Comparison of ENCODE assay signal across 7 cellular contexts in genomic region chr7:107956950-107957349, GRCh38. TPM values are rescaled to one million over a fixed set of nuclear protein-coding genes. Genes with fewer than 3 reads are reported as not detected.
DNase-seq lines count a peak whose midpoint lies in the region; ATAC-seq and TF ChIP-seq lines count a peak whose summit lies in the region.
"Not testable (repeated sequence)": the region's sequence is repeated elsewhere in the genome, so short reads cannot be mapped to it uniquely, and the experiment has no call there.
"Had no signal": no experiment of that assay in that cellular context is flagged by ENCODE, and none has a peak within 500 bp of the region (broad histone marks: within the 10 kb centered on the region; RNA-seq: fewer than 3 reads in every experiment).

No MANE protein-coding gene starts in this region.

- intact Hi-C loops in esophagus muscularis mucosa (cut with DNase I); sigmoid colon (cut with DNase I); transverse colon (cut with DNase I; ENCODE audit: low total_unique reads): not testable (repeated sequence)

- DNase-seq in RWPE2 (ENCODE audit: low spot score); esophagus muscularis mucosa (ENCODE audit: extremely low spot score); right atrium auricular region (ENCODE audit: low spot score); sigmoid colon; suprapubic skin (ENCODE audit: low spot score in 2 of 2); transverse colon: not testable (repeated sequence)

- not testable (repeated sequence) for TF ChIP-seq EP300 in esophagus muscularis mucosa (IDR thresholded peaks at IDR 0.05); sigmoid colon (IDR thresholded peaks at IDR 0.05); suprapubic skin (IDR thresholded peaks at IDR 0.05); transverse colon (IDR thresholded peaks at IDR 0.05; ENCODE audit: low read depth)

- not testable (repeated sequence) for H3K9me3 ChIP-seq in RWPE2 (ENCODE audit: severe bottlenecking); esophagus muscularis mucosa; right atrium auricular region; sigmoid colon; suprapubic skin; transverse colon

- 96% methylated on average over 4 of the region's 4 CpGs for WGBS in esophagus muscularis mucosa
- WGBS in sigmoid colon, 2 donors, result 96 to 99% methylated on average over 4 of the region's 4 CpGs
- WGBS in suprapubic skin, result 93% methylated on average over 4 of the region's 4 CpGs
- 94% methylated on average over 4 of the region's 4 CpGs; no CpG with 5 or more reads in 1 of the 2 donors for WGBS in transverse colon (ENCODE audit: low coverage in 1 of 2), 2 donors

- in situ Hi-C loops in transverse colon (cut with MboI; ENCODE audit: low pct_ligation_motif_present in 1 of 4, low pct_unique_long_range_greater_than_20kb in 1 of 4, low sequenced_read_pairs in 3 of 4), result not testable (repeated sequence)

- TF ChIP-seq POLR2A in esophagus muscularis mucosa (IDR thresholded peaks at IDR 0.05; ENCODE audit: low read depth); sigmoid colon (IDR thresholded peaks at IDR 0.05); suprapubic skin (IDR thresholded peaks at IDR 0.05); transverse colon (IDR thresholded peaks at IDR 0.05): not testable (repeated sequence)

- not testable (repeated sequence) for H3K4me3 ChIP-seq in RWPE2 (ENCODE audit: severe bottlenecking); esophagus muscularis mucosa; right atrium auricular region; sigmoid colon; suprapubic skin; transverse colon

- H3K36me3 ChIP-seq in RWPE2 (ENCODE audit: low read depth), result peaks cover 100% of the 10 kb centered on the region
- peaks cover 0 to 94% (median 67%) of the 10 kb centered on the region in 4 donors for H3K36me3 ChIP-seq in esophagus muscularis mucosa
- peaks cover 60% of the 10 kb centered on the region for H3K36me3 ChIP-seq in right atrium auricular region
- peaks cover 13 to 83% (median 41%) of the 10 kb centered on the region in 4 donors for H3K36me3 ChIP-seq in sigmoid colon
- peaks cover 26% of the 10 kb centered on the region for H3K36me3 ChIP-seq in suprapubic skin
- peaks cover 0 to 12% (median 3%) of the 10 kb centered on the region in 4 donors for H3K36me3 ChIP-seq in transverse colon

- TF ChIP-seq CTCF in RWPE2 (IDR thresholded peaks at IDR 0.05; ENCODE audit: poor library complexity, severe bottlenecking); esophagus muscularis mucosa (IDR thresholded peaks at IDR 0.05); right atrium auricular region (IDR thresholded peaks at IDR 0.05); sigmoid colon (IDR thresholded peaks at IDR 0.05); suprapubic skin (IDR thresholded peaks at IDR 0.05); transverse colon (IDR thresholded peaks at IDR 0.05): not testable (repeated sequence)

- H3K27ac ChIP-seq in RWPE2 (ENCODE audit: poor library complexity, severe bottlenecking) (peak overlapping the region; percentile 96), esophagus muscularis mucosa (replicated peaks in 1 of 4) (peak overlapping the region; percentile 79 to 86 (median 80)), right atrium auricular region (peak overlapping the region; percentile 24 to 57), sigmoid colon (peak overlapping the region; percentile 55 to 77 (median 74)), suprapubic skin (peak overlapping the region; percentile 68), transverse colon (peak overlapping the region; percentile 17 to 63 (median 42))

- ATAC-seq in RWPE2 (ENCODE audit: low read depth), result not testable (repeated sequence)

- H3K27me3 ChIP-seq in RWPE2 (ENCODE audit: insufficient read depth, poor library complexity, severe bottlenecking); esophagus muscularis mucosa; right atrium auricular region; sigmoid colon; suprapubic skin; transverse colon: not testable (repeated sequence)

- peaks cover 23% of the 10 kb centered on the region for H3K4me1 ChIP-seq in RWPE2 (ENCODE audit: insufficient read depth, poor library complexity, severe bottlenecking)
- H3K4me1 ChIP-seq in esophagus muscularis mucosa, result peaks cover 23 to 90% (median 83%) of the 10 kb centered on the region in 4 donors
- peaks cover 0 to 18% of the 10 kb centered on the region in 2 donors for H3K4me1 ChIP-seq in right atrium auricular region
- peaks cover 0 to 81% (median 64%) of the 10 kb centered on the region in 4 donors for H3K4me1 ChIP-seq in sigmoid colon
- peaks cover 30% of the 10 kb centered on the region for H3K4me1 ChIP-seq in suprapubic skin
- peaks cover 0 to 28% (median 10%) of the 10 kb centered on the region in 4 donors for H3K4me1 ChIP-seq in transverse colon

RNA-seq across cellular contexts. Expression of gene LAMB1, which starts 46.0 kb away (rescaled TPM):
- 100 to 1,000 TPM; 167 to 240 (median 219) TPM for total RNA-seq in esophagus muscularis mucosa
- 10 to 100 TPM; 52.2 to 60.7 TPM for total RNA-seq in right atrium auricular region
- total RNA-seq in sigmoid colon, result 100 to 1,000 TPM; 161 to 246 (median 185) TPM
- polyA plus RNA-seq in sigmoid colon, result 100 to 1,000 TPM in 1 of 3 donors, 10 to 100 TPM in 2; 16.9 to 103 (median 22.8) TPM
- 100 to 1,000 TPM in 1 of 4 donors, 10 to 100 TPM in 3; 76.7 to 216 (median 84.6) TPM for total RNA-seq in suprapubic skin
- total RNA-seq in transverse colon, result 100 to 1,000 TPM in 2 of 4 donors, 10 to 100 TPM in 2; 54.2 to 119 (median 90.3) TPM
- total RNA-seq: CD8-positive, alpha-beta memory T cell had no signal

Comparison
In these comparisons a context has a peak if more than half of its experiments do, and no peak if none do; other contexts are left out.
1. H3K27ac ChIP-seq: peak in every context shown above with its lines; median percentile 96 in RWPE2; 80 in esophagus muscularis mucosa; 74 in sigmoid colon; 68 in suprapubic skin; 42 in transverse colon; 40 in right atrium auricular region.